Comparison of ENCODE assay signal across 13 cellular contexts in the genomic region with DNA sequence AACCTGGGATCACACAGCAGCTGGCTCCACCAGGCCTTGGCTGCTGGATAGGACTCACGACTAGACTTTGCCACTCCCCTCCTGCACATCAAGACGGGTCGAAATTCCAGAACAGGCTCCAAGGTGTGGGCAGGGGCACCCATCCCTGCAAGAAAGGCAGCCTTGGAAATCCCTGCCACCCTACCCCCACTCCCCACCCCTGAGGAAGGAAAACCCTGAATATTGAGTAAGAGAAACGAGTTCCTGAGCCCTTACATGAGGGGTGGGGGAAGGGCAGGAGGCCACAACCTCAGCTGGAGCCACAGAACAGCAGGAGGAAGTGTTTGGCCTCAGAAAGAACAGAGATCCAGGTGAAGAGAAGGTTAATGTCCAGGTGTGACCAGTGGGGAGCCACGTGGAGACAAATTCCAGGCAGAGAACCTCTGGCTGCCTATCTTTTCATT. TPM values are rescaled to one million over a fixed set of nuclear protein-coding genes. Genes with fewer than 3 reads are reported as not detected.
DNase-seq lines count a peak whose midpoint lies in the region; FAIRE-seq and TF ChIP-seq lines count a peak whose summit lies in the region.
"Had no signal": no experiment of that assay in that cellular context is flagged by ENCODE, and none has a peak within 500 bp of the region (broad histone marks: within the 10 kb centered on the region; RNA-seq: fewer than 3 reads in every experiment).

No MANE protein-coding gene starts in this region.

- TF ChIP-seq CTCF in H1 (IDR thresholded peaks at IDR 0.05; ENCODE audit: control extremely low read depth in 1 of 3, insufficient read depth in 1 of 3, low read depth in 1 of 3, low read length in 3 of 3) (no peak), spleen (IDR thresholded peaks at IDR 0.05 in 8 of 11, conservative IDR thresholded peaks at IDR 0.05 in 3 of 11) (no peak)

- peak overlapping the region; percentile 95 for H2BK20ac ChIP-seq in H1 (ENCODE audit: low read length)

- TF ChIP-seq EP300 in H1 (IDR thresholded peaks at IDR 0.05; ENCODE audit: borderline replicate concordance in 1 of 2, low read depth in 2 of 2, low read length in 2 of 2), result peak in 1 of 2 experiments; percentile 76; a peak in 1 of 3 replicates

- no peak overlapping the region for H2AFZ ChIP-seq in H1 (ENCODE audit: low read length)

- no peak overlapping the region for H3K14ac ChIP-seq in H1 (ENCODE audit: insufficient read length)

- no peak overlapping the region for H4K91ac ChIP-seq in H1 (replicated peaks; ENCODE audit: insufficient read length, low read length)

- no peaks in the 10 kb centered on the region for H3K27me3 Mint-ChIP-seq in activated CD4-positive, alpha-beta T cell treated with anti-CD3 and anti-CD28 coated beads, Interleukin-2, amount 10 ng/mL, durations not matched to agents 7 days and 5 days

- H3K4me1 Mint-ChIP-seq in activated CD4-positive, alpha-beta T cell treated with anti-CD3 and anti-CD28 coated beads, Interleukin-2, amount 10 ng/mL, durations not matched to agents 7 days and 5 days, result peaks cover 78% of the 10 kb centered on the region

- no peak overlapping the region for H2BK120ac ChIP-seq in H1 (replicated peaks; ENCODE audit: low read depth, low read length)

- 72% methylated on average over 5 of the region's 5 CpGs; no CpG with 5 or more reads in 1 of the 2 experiments for WGBS in H1 (ENCODE audit: extremely low coverage in 1 of 2, insufficient coverage in 1 of 2, insufficient read length in 1 of 2, insufficient replicate concordance in 2 of 2, low coverage in 1 of 2, low lambda C conversion rate in 2 of 2, missing lambda C conversion rate in 1 of 2), 2 experiments
- WGBS in spleen, 5 donors, result 23 to 48% (median 24%) methylated on average over 2 to 5 of the region's 5 CpGs

- peak overlapping the region; percentile 40 to 47; a peak in 3 of 4 replicates for H3K4me2 ChIP-seq in H1 (ENCODE audit: insufficient read depth in 1 of 2, low read depth in 2 of 2, low read length in 2 of 2)
- H3K4me2 ChIP-seq: A549 had no signal

- H3K4me3 ChIP-seq in H1 (ENCODE audit: extremely low read depth in 1 of 4, insufficient read depth in 2 of 4, low read depth in 3 of 4, low read length in 4 of 4) (peak overlapping the region in 2 of 4 experiments; percentile 12 to 31; a peak in 3 of 8 replicates), spleen (peak overlapping the region in 1 of 8 donors; percentile 35)
- H3K4me3 ChIP-seq: A549 had no signal

- H3K27ac Mint-ChIP-seq in activated CD4-positive, alpha-beta T cell treated with anti-CD3 and anti-CD28 coated beads, Interleukin-2, amount 10 ng/mL, durations not matched to agents 7 days and 5 days, result peak overlapping the region; percentile 82

- H3K27ac ChIP-seq in H1 (ENCODE audit: low read depth, low read length), result peak overlapping the region; percentile 68
- H3K27ac ChIP-seq in spleen, result peak overlapping the region in 7 of 8 donors; percentile 54 to 99 (median 94)
- H3K27ac ChIP-seq: A549 had no signal

- no peak overlapping the region for H2BK15ac ChIP-seq in H1 (ENCODE audit: low read length)

- H3K79me2 ChIP-seq in H1 (ENCODE audit: control insufficient read depth in 1 of 2, insufficient read depth in 2 of 2, low read length in 2 of 2), result peaks cover 0 to 11% of the 10 kb centered on the region in 2 experiments; a peak in 1 of 4 replicates

- peaks cover 9% of the 10 kb centered on the region for H3K9me3 Mint-ChIP-seq in activated CD4-positive, alpha-beta T cell treated with anti-CD3 and anti-CD28 coated beads, Interleukin-2, amount 10 ng/mL, durations not matched to agents 7 days and 5 days

- CTCF ChIA-PET in activated CD4-positive, alpha-beta T cell treated with anti-CD3 and anti-CD28 coated beads, Interleukin-2, amount 10 ng/mL, durations not matched to agents 7 days and 5 days (lab: Charles Lee), result interaction anchor here (0.7 to 2.9 kb wide), 4 partner anchors 11 to 935 kb away, joined by 3 to 16 read pairs (median 6); partner anchors contain the start of gene ZNF574
- CTCF ChIA-PET in H1 (lab: Charles Lee; ENCODE audit: partially characterized antibody), result interaction anchor here (0.8 to 4.1 kb wide), 8 partner anchors 10 to 64 kb away, joined by 3 to 24 read pairs (median 4); partner anchors contain the start of gene POU2F2

- FAIRE-seq in H1 (lab: Jason Lieb, UNC), result no peak
- FAIRE-seq: A549, colon had no signal

- TF ChIP-seq POLR2A in H1 (IDR thresholded peaks at IDR 0.05; ENCODE audit: control extremely low read depth in 1 of 2, low read depth in 2 of 2, low read length in 2 of 2) (no peak), spleen (IDR thresholded peaks at IDR 0.05) (no peak)

- TF ChIP-seq RAD21 in H1 (IDR thresholded peaks at IDR 0.05 in 1 of 2, conservative IDR thresholded peaks at IDR 0.05 in 1 of 2; ENCODE audit: low read depth in 2 of 2, low read length in 2 of 2), result 0 out of 4 replicates have a peak, but pooled peaks of 1 of the 2 experiments have one; percentile 1

- H3K23ac ChIP-seq in H1 (ENCODE audit: insufficient read length), result no peak overlapping the region

- H3K4me3 Mint-ChIP-seq in activated CD4-positive, alpha-beta T cell treated with anti-CD3 and anti-CD28 coated beads, Interleukin-2, amount 10 ng/mL, durations not matched to agents 7 days and 5 days, result peak overlapping the region; percentile 47

- H3K9ac ChIP-seq in H1 (replicated peaks in 1 of 4; ENCODE audit: extremely low read depth in 1 of 4, low read depth in 3 of 4, low read length in 3 of 4), result no peak overlapping the region

- no peak overlapping the region for H4K8ac ChIP-seq in H1 (ENCODE audit: extremely low read depth, insufficient read depth, low read length)

- no peaks in the 10 kb centered on the region for H3K23me2 ChIP-seq in H1 (ENCODE audit: low read depth, low read length)

- no peak overlapping the region for H3K56ac ChIP-seq in H1 (replicated peaks; ENCODE audit: insufficient read length, low read depth, low read length)

- H3K79me1 ChIP-seq in H1 (ENCODE audit: low read depth, low read length), result peaks cover 5% of the 10 kb centered on the region

- H3K36me3 ChIP-seq in H1 (ENCODE audit: control insufficient read depth in 2 of 4, insufficient read depth in 4 of 4, low read length in 3 of 4) (peaks cover 4 to 30% (median 14%) of the 10 kb centered on the region in 4 experiments; a peak in 5 of 8 replicates), spleen (peaks cover 0 to 63% (median 20%) of the 10 kb centered on the region in 6 donors)

- peak overlapping the region; percentile 34; the same call in 1 of the 2 replicates for H3K18ac ChIP-seq in H1 (ENCODE audit: extremely low read depth, low read length)

- POLR2A ChIA-PET in activated CD4-positive, alpha-beta T cell treated with anti-CD3 and anti-CD28 coated beads, Interleukin-2, amount 10 ng/mL, durations not matched to agents 7 days and 5 days (lab: Charles Lee), result no interaction called here
- POLR2A ChIA-PET in H1 (lab: Charles Lee; ENCODE audit: partially characterized antibody), result interaction anchor here (1.1 to 1.6 kb wide), 5 partner anchors 20 to 83 kb away, joined by 3 to 4 read pairs (median 4); partner anchors contain the start of gene DEDD2

- H2BK5ac ChIP-seq in H1 (ENCODE audit: low read depth, low read length), result peak overlapping the region; percentile 73; the same call in 1 of the 2 replicates

- peaks cover 66% of the 10 kb centered on the region for H3K36me3 Mint-ChIP-seq in activated CD4-positive, alpha-beta T cell treated with anti-CD3 and anti-CD28 coated beads, Interleukin-2, amount 10 ng/mL, durations not matched to agents 7 days and 5 days (ENCODE audit: low read depth)

- no peak overlapping the region for H4K5ac ChIP-seq in H1 (ENCODE audit: insufficient read length, low read depth, low read length)

- peaks cover 8 to 20% of the 10 kb centered on the region in 2 experiments for H4K20me1 ChIP-seq in H1 (replicated peaks in 1 of 2; ENCODE audit: control insufficient read depth in 1 of 2, insufficient read depth in 2 of 2, low read length in 2 of 2)

- H3K27me3 ChIP-seq in H1 (replicated peaks in 1 of 4; ENCODE audit: control insufficient read depth in 3 of 4, extremely low read depth in 1 of 4, insufficient read depth in 3 of 4, low read length in 3 of 4) (no peaks in the 10 kb centered on the region), spleen (replicated peaks in 1 of 7) (no peaks in the 10 kb centered on the region)

- peak overlapping the region; percentile 64 for H2BK12ac ChIP-seq in H1 (ENCODE audit: low read depth, low read length)

- no peak overlapping the region for H3K4ac ChIP-seq in H1 (replicated peaks; ENCODE audit: insufficient read length, low read depth, low read length)

- H2AK5ac ChIP-seq in H1 (ENCODE audit: low read depth, low read length), result peak overlapping the region; percentile 45; the same call in 1 of the 2 replicates

- peak; percentile 43 for DNase-seq in activated CD4-positive, alpha-beta T cell treated with anti-CD3 and anti-CD28 coated beads, Interleukin-2, amount 10 ng/mL, durations not matched to agents 7 days and 5 days
- DNase-seq in activated CD4-positive, alpha-beta T cell treated with anti-CD3 and anti-CD28 coated beads, Interleukin-2, amount 50 U/mL, for 4 hours, result no peak
- DNase-seq in OCI-M1 (lab: John Stamatoyannopoulos, UW), result peak; percentile 26
- no peak for DNase-seq in H1 (ENCODE audit: low read depth in 1 of 2, low spot score in 2 of 2)
- DNase-seq in spleen, result no peak
- no peak for DNase-seq in HCEC 1CT
- no peak for DNase-seq in LoVo (ENCODE audit: low spot score)
- DNase-seq in anterior cingulate cortex (lab: John Stamatoyannopoulos, UW), result no peak
- DNase-seq: activated T-cell treated with anti-CD3 and anti-CD28 coated beads, Interleukin-2, amount 50 U/mL, for 48 hours; mesendoderm; NCI-H524 treated with DMSO at 0.1 percent for 48 hours had no signal

- peaks cover 2 to 6% of the 10 kb centered on the region in 2 experiments; a peak in 1 of 4 replicates for H3K9me3 ChIP-seq in H1 (ENCODE audit: insufficient read depth in 2 of 2, low read depth in 1 of 2, low read length in 1 of 2)
- H3K9me3 ChIP-seq in spleen, result peaks cover 0 to 7% (median 6%) of the 10 kb centered on the region in 8 donors

- intact Hi-C loops in spleen (cut with DNase I; ENCODE audit: low total_unique reads), result no loop called here

- H3K4me1 ChIP-seq in H1 (replicated peaks in 1 of 4; ENCODE audit: control insufficient read depth in 3 of 4, insufficient read depth in 4 of 4, low read length in 3 of 4) (peaks cover 0 to 24% (median 11%) of the 10 kb centered on the region in 4 experiments; a peak in 6 of 7 replicates), spleen (peaks cover 55 to 74% (median 63%) of the 10 kb centered on the region in 6 donors)

RNA-seq across cellular contexts. Expression of gene DEDD2, which starts 20.1 kb away (rescaled TPM):
- 10 to 100 TPM; 37.2 to 42.4 TPM for total RNA-seq in activated CD4-positive, alpha-beta T cell treated with anti-CD3 and anti-CD28 coated beads, Interleukin-2, amount 10 ng/mL, durations not matched to agents 7 days and 5 days
- total RNA-seq in H1 (2021; fragmentation: NEBNext Ultra II Directional; extraction: Animal tissue kit (Norgen Biotek cat#: 25700)), result 32.6 and 37.8 TPM in 2 replicates
- polyA plus RNA-seq in H1 (2011; rRNA removed) (65.0 and 74.3 TPM in 2 replicates), spleen (10 to 100 TPM; 24.7 to 52.1 (median 29.4) TPM)
- 64.5 TPM for polyA plus RNA-seq in H1 (2011; cell fraction: cytosol; rRNA removed)
- polyA plus RNA-seq in H1 (2011; cell fraction: nucleus; rRNA removed), result 52.0 TPM
- polyA plus RNA-seq in H1 (2012, experiment 1 of 2), result 29.1 to 44.2 TPM (median 37.3 TPM) in 4 replicates
- polyA plus RNA-seq in H1 (2012, experiment 2 of 2), result 36.5 TPM
- polyA plus RNA-seq in H1 (2013, experiment 1 of 2), result 20.7 TPM
- polyA plus RNA-seq in H1 (2013, experiment 2 of 2), result 22.1 TPM
- polyA minus RNA-seq in H1 (2011; rRNA and poly(A)+ RNA removed), result 22.7 and 27.2 TPM in 2 replicates
- 19.7 TPM for polyA minus RNA-seq in H1 (2011; cell fraction: cytosol; rRNA and poly(A)+ RNA removed)
- 20.2 TPM for polyA minus RNA-seq in H1 (2011; cell fraction: nucleus; rRNA and poly(A)+ RNA removed)
- 10 to 100 TPM; 43.3 to 73.9 (median 48.5) TPM for total RNA-seq in spleen

RNA-seq across cellular contexts. Expression of gene ZNF526, which starts 22.7 kb away (rescaled TPM):
- total RNA-seq in activated CD4-positive, alpha-beta T cell treated with anti-CD3 and anti-CD28 coated beads, Interleukin-2, amount 10 ng/mL, durations not matched to agents 7 days and 5 days, result 10 to 100 TPM; 18.0 to 18.5 TPM
- 13.5 and 14.1 TPM in 2 replicates for total RNA-seq in H1 (2021; fragmentation: NEBNext Ultra II Directional; extraction: Animal tissue kit (Norgen Biotek cat#: 25700))
- 8.4 and 10.0 TPM in 2 replicates for polyA plus RNA-seq in H1 (2011; rRNA removed)
- 5.9 TPM for polyA plus RNA-seq in H1 (2011; cell fraction: cytosol; rRNA removed)
- polyA plus RNA-seq in H1 (2011; cell fraction: nucleus; rRNA removed), result 8.1 TPM
- 8.9 to 13.4 TPM (median 11.7 TPM) in 4 replicates for polyA plus RNA-seq in H1 (2012, experiment 1 of 2)
- polyA plus RNA-seq in H1 (2012, experiment 2 of 2), result 12.1 TPM
- polyA plus RNA-seq in H1 (2013, experiment 1 of 2), result 5.9 TPM
- 5.6 TPM for polyA plus RNA-seq in H1 (2013, experiment 2 of 2)
- 17.3 and 18.5 TPM in 2 replicates for polyA minus RNA-seq in H1 (2011; rRNA and poly(A)+ RNA removed)
- polyA minus RNA-seq in H1 (2011; cell fraction: cytosol; rRNA and poly(A)+ RNA removed), result 9.7 TPM
- 13.3 TPM for polyA minus RNA-seq in H1 (2011; cell fraction: nucleus; rRNA and poly(A)+ RNA removed)
- 10 to 100 TPM in 4 of 7 donors, 1 to 10 TPM in 3; 6.5 to 15.0 (median 10.2) TPM for total RNA-seq in spleen
- polyA plus RNA-seq in spleen, result 1 to 10 TPM; 1.9 to 6.1 (median 2.8) TPM

RNA-seq across cellular contexts. Expression of gene GSK3A, which starts 45.0 kb away (rescaled TPM):
- 10 to 100 TPM; 42.7 to 53.4 TPM for total RNA-seq in activated CD4-positive, alpha-beta T cell treated with anti-CD3 and anti-CD28 coated beads, Interleukin-2, amount 10 ng/mL, durations not matched to agents 7 days and 5 days
- 54.9 and 55.3 TPM in 2 replicates for total RNA-seq in H1 (2021; fragmentation: NEBNext Ultra II Directional; extraction: Animal tissue kit (Norgen Biotek cat#: 25700))
- polyA plus RNA-seq in H1 (2011; rRNA removed) (84.0 and 89.0 TPM in 2 replicates), spleen (10 to 100 TPM; 22.7 to 39.3 (median 26.4) TPM)
- 50.8 TPM for polyA plus RNA-seq in H1 (2011; cell fraction: cytosol; rRNA removed)
- 64.5 TPM for polyA plus RNA-seq in H1 (2011; cell fraction: nucleus; rRNA removed)
- 47.7 to 66.9 TPM (median 65.1 TPM) in 4 replicates for polyA plus RNA-seq in H1 (2012, experiment 1 of 2)
- polyA plus RNA-seq in H1 (2012, experiment 2 of 2), result 72.4 TPM
- polyA plus RNA-seq in H1 (2013, experiment 1 of 2), result 70.7 TPM
- polyA plus RNA-seq in H1 (2013, experiment 2 of 2), result 64.0 TPM
- 33.0 and 46.2 TPM in 2 replicates for polyA minus RNA-seq in H1 (2011; rRNA and poly(A)+ RNA removed)
- polyA minus RNA-seq in H1 (2011; cell fraction: cytosol; rRNA and poly(A)+ RNA removed), result 23.0 TPM
- 13.5 TPM for polyA minus RNA-seq in H1 (2011; cell fraction: nucleus; rRNA and poly(A)+ RNA removed)
- total RNA-seq in spleen, result 10 to 100 TPM; 20.8 to 33.1 (median 31.1) TPM

RNA-seq across cellular contexts. Expression of gene ERF, which starts 57.5 kb away (rescaled TPM):
- total RNA-seq in activated CD4-positive, alpha-beta T cell treated with anti-CD3 and anti-CD28 coated beads, Interleukin-2, amount 10 ng/mL, durations not matched to agents 7 days and 5 days, result 10 to 100 TPM; 56.5 to 57.9 TPM
- total RNA-seq in H1 (2021; fragmentation: NEBNext Ultra II Directional; extraction: Animal tissue kit (Norgen Biotek cat#: 25700)), result 62.7 and 73.9 TPM in 2 replicates
- polyA plus RNA-seq in H1 (2011; rRNA removed) (43.7 and 67.6 TPM in 2 replicates), spleen (10 to 100 TPM; 13.5 to 49.7 (median 17.7) TPM)
- 45.9 TPM for polyA plus RNA-seq in H1 (2011; cell fraction: cytosol; rRNA removed)
- polyA plus RNA-seq in H1 (2011; cell fraction: nucleus; rRNA removed), result 144 TPM
- 39.2 to 53.3 TPM (median 50.3 TPM) in 4 replicates for polyA plus RNA-seq in H1 (2012, experiment 1 of 2)
- 34.9 TPM for polyA plus RNA-seq in H1 (2012, experiment 2 of 2)
- 40.5 TPM for polyA plus RNA-seq in H1 (2013, experiment 1 of 2)
- polyA plus RNA-seq in H1 (2013, experiment 2 of 2), result 40.3 TPM
- 20.2 and 23.3 TPM in 2 replicates for polyA minus RNA-seq in H1 (2011; rRNA and poly(A)+ RNA removed)
- polyA minus RNA-seq in H1 (2011; cell fraction: cytosol; rRNA and poly(A)+ RNA removed), result 39.0 TPM
- polyA minus RNA-seq in H1 (2011; cell fraction: nucleus; rRNA and poly(A)+ RNA removed), result 34.2 TPM
- 10 to 100 TPM; 36.8 to 73.1 (median 56.4) TPM for total RNA-seq in spleen

Comparison
In these comparisons a context has a peak if more than half of its experiments do, and no peak if none do; other contexts are left out.
1. DNase-seq: peak in activated CD4-positive, alpha-beta T cell treated with anti-CD3 and anti-CD28 coated beads, Interleukin-2, amount 10 ng/mL, durations not matched to agents 7 days and 5 days (single experiment) and OCI-M1 (single experiment); none in activated CD4-positive, alpha-beta T cell treated with anti-CD3 and anti-CD28 coated beads, Interleukin-2, amount 50 U/mL, for 4 hours (0 of 2), H1 (0 of 2), spleen (single experiment), HCEC 1CT (single experiment), LoVo (single experiment) and anterior cingulate cortex (0 of 58).